Comparison of ENCODE assay signal across 31 cellular contexts in genomic region chr7:133552079-133552478, GRCh38.
"Had no signal": no experiment of that assay in that cellular context is flagged by ENCODE, and none has a peak within 500 bp of the region (broad histone marks: within the 10 kb centered on the region; RNA-seq: fewer than 3 reads in every experiment).

No MANE protein-coding gene starts in this region.

- DNase-seq: activated CD4-positive, alpha-beta memory T cell treated with anti-CD3 and anti-CD28 coated beads for 36 hours; activated CD4-positive, alpha-beta T cell treated with anti-CD3 and anti-CD28 coated beads for 36 hours; activated CD4-positive, alpha-beta T cell treated with anti-CD3 and anti-CD28 coated beads, Interleukin-2, amount 10 ng/mL, durations not matched to agents 24 days and 14 days; activated CD4-positive, CD25-positive, alpha-beta regulatory T cell; activated CD4-positive, CD25-positive, alpha-beta regulatory T cell treated with anti-CD3 and anti-CD28 coated beads, Interleukin-2, amount 50 U/mL, for 72 hours; activated CD8-positive, alpha-beta memory T cell treated with anti-CD3 and anti-CD28 coated beads, Interleukin-2, amount 10 ng/mL, durations not matched to agents 7 days and 5 days; activated CD8-positive, alpha-beta memory T cell treated with anti-CD3 and anti-CD28 coated beads, Interleukin-2, amount 50 U/mL, for 4 hours; activated CD8-positive, alpha-beta T cell treated with anti-CD3 and anti-CD28 coated beads, Interleukin-2, amount 10 ng/mL, durations not matched to agents 7 days and 5 days; activated effector memory CD4-positive, alpha-beta T cell treated with anti-CD3 and anti-CD28 coated beads, Interleukin-2, amount 50 U/mL, for 16 hours; activated naive CD4-positive, alpha-beta T cell treated with anti-CD3 and anti-CD28 coated beads for 36 hours; activated naive CD8-positive, alpha-beta T cell treated with anti-CD3 and anti-CD28 coated beads for 36 hours; activated naive CD8-positive, alpha-beta T cell treated with anti-CD3 and anti-CD28 coated beads, Interleukin-2, amount 50 U/mL, for 24 hours; activated T-cell treated with anti-CD3 and anti-CD28 coated beads, Interleukin-2, amount 50 U/mL, for 1 hour; activated T-cell treated with anti-CD3 and anti-CD28 coated beads, Interleukin-2, amount 50 U/mL, for 48 hours; central memory CD4-positive, alpha-beta T cell; cerebellar nuclear complex; colonic mucosa; dorsolateral prefrontal cortex; effector memory CD4-positive, alpha-beta T cell; endodermal cell; foreskin keratinocyte; gastrocnemius medialis; glutamatergic neuron; heart left ventricle; T-helper 17 cell; T1000; WERI-Rb-1 had no signal

- H3K27ac ChIP-seq: ascending aorta, breast epithelium, cardiac muscle cell, colonic mucosa, dorsolateral prefrontal cortex, foreskin keratinocyte, gastrocnemius medialis, heart left ventricle, WERI-Rb-1 had no signal

- H3K36me3 ChIP-seq: ascending aorta, breast epithelium, cardiac muscle cell, colonic mucosa, gastrocnemius medialis, heart left ventricle, WERI-Rb-1 had no signal

- ATAC-seq: activated CD4-positive, alpha-beta T cell treated with anti-CD3 and anti-CD28 coated beads for 36 hours; activated CD8-positive, alpha-beta memory T cell treated with anti-CD3 and anti-CD28 coated beads, Interleukin-2, amount 10 ng/mL, durations not matched to agents 7 days and 5 days; activated CD8-positive, alpha-beta T cell treated with anti-CD3 and anti-CD28 coated beads, Interleukin-2, amount 10 ng/mL, durations not matched to agents 7 days and 5 days; activated naive CD8-positive, alpha-beta T cell treated with anti-CD3 and anti-CD28 coated beads, Interleukin-2, amount 50 U/mL, for 24 hours; esophagus mucosa; foreskin keratinocyte; gastrocnemius medialis; heart left ventricle; T-helper 17 cell had no signal

- H3K27me3 ChIP-seq: ascending aorta, breast epithelium, cardiac muscle cell, colonic mucosa, dorsolateral prefrontal cortex, foreskin keratinocyte, gastrocnemius medialis, heart left ventricle had no signal

- H3K4me3 ChIP-seq: ascending aorta, breast epithelium, cardiac muscle cell, colonic mucosa, dorsolateral prefrontal cortex, gastrocnemius medialis, heart left ventricle had no signal

- H3K4me1 ChIP-seq: ascending aorta, breast epithelium, colonic mucosa had no signal

- H3K9me3 ChIP-seq: ascending aorta, breast epithelium, colonic mucosa, gastrocnemius medialis, heart left ventricle had no signal
